ENCODE assay signal across 20 cellular contexts in genomic region chr2:103789716-103790085, GRCh38.
DNase-seq lines count a peak whose midpoint lies in the region; ATAC-seq, FAIRE-seq and TF ChIP-seq lines count a peak whose summit lies in the region.
"Had no signal": no experiment of that assay in that cellular context is flagged by ENCODE, and none has a peak within 500 bp of the region (broad histone marks: within the 10 kb centered on the region; RNA-seq: fewer than 3 reads in every experiment).

No MANE protein-coding gene starts in this region.

- CTCF ChIA-PET in A673 (lab: Charles Lee) = no interaction called here

- H3K4me1 ChIP-seq in A673 (ENCODE audit: insufficient read depth, low read length, poor library complexity, severe bottlenecking) = peaks cover 14% of the 10 kb centered on the region
- H3K4me1 ChIP-seq: A549 had no signal

- no peaks in the 10 kb centered on the region for H3K27me3 ChIP-seq in A673 (replicated peaks; ENCODE audit: insufficient read depth, low read depth, low read length, poor library complexity)
- H3K27me3 ChIP-seq: MG63 had no signal

- TF ChIP-seq CTCF in A673 (conservative IDR thresholded peaks at IDR 0.05; ENCODE audit: low read depth, low read length) (no peak), astrocyte of the cerebellum (IDR thresholded peaks at IDR 0.05; ENCODE audit: low read depth, low read length, missing control alignments) (no peak), foreskin fibroblast (IDR thresholded peaks at IDR 0.05; ENCODE audit: low read depth, low read length) (no peak)

- ATAC-seq in HG02798 (IDR thresholded peaks at IDR 0.05; ENCODE audit: poor library complexity, unreplicated experiment) (no peak), HG02981 (IDR thresholded peaks at IDR 0.05; ENCODE audit: unreplicated experiment) (no peak)
- ATAC-seq: A549, Right ventricle myocardium inferior, SK-N-SH treated with all-trans-retinoic acid at 6 μM for 48 hours had no signal

- TF ChIP-seq POLR2A in GM12892 (IDR thresholded peaks at IDR 0.05; ENCODE audit: low read depth, low read length) = no peak

- H3K27ac ChIP-seq in A673 (ENCODE audit: low read depth, low read length, poor library complexity, severe bottlenecking) = no peak overlapping the region
- H3K27ac ChIP-seq: A549, GM23248, KMS-11 had no signal

- DNase-seq in A673 (ENCODE audit: low spot score) (peak; percentile 58), NCI-H226 (peak; percentile 63), astrocyte of the cerebellum (ENCODE audit: low read depth) (peak; percentile 1), glomerular visceral epithelial cell (ENCODE audit: extremely low spot score) (peak; percentile 57), GM12892 (ENCODE audit: insufficient read length) (no peak), foreskin fibroblast (no peak)
- DNase-seq: AML-193; CD4-positive, CD25-positive, alpha-beta regulatory T cell; DMS79; GDM1; NCI-H1930; NCI-H526 had no signal

- FAIRE-seq in GM12892 (lab: Jason Lieb, UNC) = no peak
- FAIRE-seq: A549 had no signal

- intact Hi-C loops in A673 (cut with micrococcal nuclease; ENCODE audit: unreplicated experiment) = no loop called here

- H3K4me3 ChIP-seq in A673 (ENCODE audit: low read depth, low read length, poor library complexity, severe bottlenecking) (no peak overlapping the region), astrocyte of the cerebellum (ENCODE audit: low read depth, low read length) (no peak overlapping the region), foreskin fibroblast (ENCODE audit: low read depth in 1 of 2, low read length in 2 of 2) (no peak overlapping the region)
- H3K4me3 ChIP-seq: A549, GM23248, MG63 had no signal

- BruUV-seq in A673 (replicated peaks; lab: Mats Ljungman, UMichigan) = no TSS peak

- no peaks in the 10 kb centered on the region for H3K36me3 ChIP-seq in A673 (ENCODE audit: insufficient read depth, low read length, poor library complexity, severe bottlenecking)
- H3K36me3 ChIP-seq: MG63 had no signal

- in situ Hi-C loops in astrocyte of the cerebellum (cut with HindIII; ENCODE audit: low sequenced_read_pairs) = no loop called here

- POLR2A ChIA-PET in A673 (lab: Charles Lee; ENCODE audit: low non-redundant PET) = no interaction called here

- H3K9me3 ChIP-seq in A673 (ENCODE audit: low read depth, low read length, poor library complexity, severe bottlenecking) = no peaks in the 10 kb centered on the region
- H3K9me3 ChIP-seq: A549, MG63 had no signal

Comparison
In these comparisons a context has a peak if more than half of its experiments do, and no peak if none do; other contexts are left out.
1. DNase-seq: peak in A673 (single experiment), NCI-H226 (single experiment), astrocyte of the cerebellum (single experiment) and glomerular visceral epithelial cell (single experiment); none in GM12892 (single experiment) and foreskin fibroblast (0 of 2).